Comparison of ENCODE assay signal across 1 cellular context in the genomic region with DNA sequence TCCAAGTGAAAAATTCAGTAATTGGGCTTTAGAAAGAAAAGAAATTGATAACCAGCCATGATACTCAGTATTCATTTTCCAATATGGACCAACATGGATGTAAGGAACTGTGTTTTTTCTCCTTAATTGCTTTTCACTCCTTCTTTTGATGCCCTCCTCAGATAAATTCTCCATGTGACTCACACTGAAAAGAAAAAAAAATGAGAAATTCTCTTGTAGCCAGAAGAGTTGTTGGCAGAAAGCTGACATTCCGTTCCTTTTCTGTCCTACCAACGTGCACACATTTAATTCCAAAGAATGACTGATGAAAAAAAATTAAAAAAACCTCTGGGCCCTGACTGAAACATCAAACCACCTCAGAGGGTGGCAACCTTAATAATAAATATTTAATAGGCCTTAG.
TF ChIP-seq lines count a peak whose summit lies in the region.

No MANE protein-coding gene starts in this region.

TF ChIP-seq in GM23338, 12 proteins besides CTCF, POLR2A, EP300 and RAD21 (continued from another document):
- TF ChIP-seq, protein P1, sequence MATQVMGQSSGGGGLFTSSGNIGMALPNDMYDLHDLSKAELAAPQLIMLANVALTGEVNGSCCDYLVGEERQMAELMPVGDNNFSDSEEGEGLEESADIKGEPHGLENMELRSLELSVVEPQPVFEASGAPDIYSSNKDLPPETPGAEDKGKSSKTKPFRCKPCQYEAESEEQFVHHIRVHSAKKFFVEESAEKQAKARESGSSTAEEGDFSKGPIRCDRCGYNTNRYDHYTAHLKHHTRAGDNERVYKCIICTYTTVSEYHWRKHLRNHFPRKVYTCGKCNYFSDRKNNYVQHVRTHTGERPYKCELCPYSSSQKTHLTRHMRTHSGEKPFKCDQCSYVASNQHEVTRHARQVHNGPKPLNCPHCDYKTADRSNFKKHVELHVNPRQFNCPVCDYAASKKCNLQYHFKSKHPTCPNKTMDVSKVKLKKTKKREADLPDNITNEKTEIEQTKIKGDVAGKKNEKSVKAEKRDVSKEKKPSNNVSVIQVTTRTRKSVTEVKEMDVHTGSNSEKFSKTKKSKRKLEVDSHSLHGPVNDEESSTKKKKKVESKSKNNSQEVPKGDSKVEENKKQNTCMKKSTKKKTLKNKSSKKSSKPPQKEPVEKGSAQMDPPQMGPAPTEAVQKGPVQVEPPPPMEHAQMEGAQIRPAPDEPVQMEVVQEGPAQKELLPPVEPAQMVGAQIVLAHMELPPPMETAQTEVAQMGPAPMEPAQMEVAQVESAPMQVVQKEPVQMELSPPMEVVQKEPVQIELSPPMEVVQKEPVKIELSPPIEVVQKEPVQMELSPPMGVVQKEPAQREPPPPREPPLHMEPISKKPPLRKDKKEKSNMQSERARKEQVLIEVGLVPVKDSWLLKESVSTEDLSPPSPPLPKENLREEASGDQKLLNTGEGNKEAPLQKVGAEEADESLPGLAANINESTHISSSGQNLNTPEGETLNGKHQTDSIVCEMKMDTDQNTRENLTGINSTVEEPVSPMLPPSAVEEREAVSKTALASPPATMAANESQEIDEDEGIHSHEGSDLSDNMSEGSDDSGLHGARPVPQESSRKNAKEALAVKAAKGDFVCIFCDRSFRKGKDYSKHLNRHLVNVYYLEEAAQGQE (IDR thresholded peaks at IDR 0.05; ENCODE audit: unreplicated experiment), result no peak
